ENCODE assay signal across 8 cellular contexts in genomic region chr2:239252433-239253200, GRCh38.
A peak's percentile ranks its signal among the peaks of the same experiment; 100 is the strongest.
DNase-seq lines count a peak whose midpoint lies in the region; ATAC-seq and TF ChIP-seq lines count a peak whose summit lies in the region.

No MANE protein-coding gene starts in this region.

- H3K4me3 ChIP-seq in DOHH2 (ENCODE audit: low read length) (no peak overlapping the region), esophagus squamous epithelium (peak overlapping the region in 1 of 4 donors; percentile 33), osteoblast (ENCODE audit: insufficient read depth, low read length) (peak overlapping the region; percentile 17)

- H3K4me1 ChIP-seq in DOHH2 (ENCODE audit: control insufficient read depth, low read length), result peaks cover 37% of the 10 kb centered on the region
- H3K4me1 ChIP-seq in esophagus squamous epithelium, result peaks cover 19 to 77% (median 21%) of the 10 kb centered on the region in 3 donors
- peaks cover 5% of the 10 kb centered on the region for H3K4me1 ChIP-seq in osteoblast (ENCODE audit: insufficient read depth, low read length)

- H3K9me2 ChIP-seq in DOHH2 (replicated peaks; ENCODE audit: control insufficient read depth, low read length), result no peaks in the 10 kb centered on the region

- peak overlapping the region; percentile 36 for H3K4me2 ChIP-seq in DOHH2 (ENCODE audit: low read length)
- peak overlapping the region; percentile 41 for H3K4me2 ChIP-seq in osteoblast (ENCODE audit: insufficient read depth, low read length)

- ATAC-seq in HG03520 (IDR thresholded peaks at IDR 0.05; ENCODE audit: unreplicated experiment), result no peak

- H3K27ac ChIP-seq in DOHH2 (ENCODE audit: low read depth, low read length) (no peak overlapping the region), esophagus squamous epithelium (peak overlapping the region in 3 of 4 donors; percentile 38 to 61 (median 47)), osteoblast (ENCODE audit: low read depth, low read length) (no peak overlapping the region)

- no peaks in the 10 kb centered on the region for H3K9me3 ChIP-seq in DOHH2 (ENCODE audit: control insufficient read depth, insufficient read depth, low read length)
- no peaks in the 10 kb centered on the region for H3K9me3 ChIP-seq in esophagus squamous epithelium
- H3K9me3 ChIP-seq in osteoblast (ENCODE audit: low read depth, low read length), result no peaks in the 10 kb centered on the region

- DNase-seq in Kasumi-1 (lab: John Stamatoyannopoulos, UW) (peak; percentile 37 to 46), esophagus squamous epithelium (lab: John Stamatoyannopoulos, UW) (no peak), osteoblast (ENCODE audit: insufficient read length, low spot score, missing footprints) (peak; percentile 48), dedifferentiated amniotic fluid mesenchymal stem cell (ENCODE audit: extremely low spot score) (no peak), LoVo (ENCODE audit: low spot score) (no peak)
- DNase-seq in stimulated activated CD8-positive, alpha-beta memory T cell treated with anti-CD3 and anti-CD28 coated beads, Interleukin-4, amount 100 ng/mL, for 48 hours, result no peak

- intact Hi-C loops in esophagus squamous epithelium (cut with DNase I), result no loop called here

- H3K79me2 ChIP-seq in DOHH2 (ENCODE audit: control insufficient read depth, low read length) (no peaks in the 10 kb centered on the region), osteoblast (ENCODE audit: insufficient read depth, low read length) (peaks cover 14% of the 10 kb centered on the region)

- 67 to 72% methylated on average over 25 of the region's 25 CpGs for WGBS in esophagus squamous epithelium, 2 donors

- TF ChIP-seq CTCF in DOHH2 (IDR thresholded peaks at IDR 0.05; ENCODE audit: low read depth, low read length, poor library complexity, severe bottlenecking) (no peak), esophagus squamous epithelium (IDR thresholded peaks at IDR 0.05) (no peak), osteoblast (IDR thresholded peaks at IDR 0.05; ENCODE audit: extremely low read depth, low read depth, low read length) (no peak)

- H3K27me3 ChIP-seq in DOHH2 (ENCODE audit: control insufficient read depth, low read length), result peaks cover 55% of the 10 kb centered on the region
- H3K27me3 ChIP-seq in esophagus squamous epithelium, result no peaks in the 10 kb centered on the region
- H3K27me3 ChIP-seq in osteoblast (ENCODE audit: insufficient read depth, low read length), result no peaks in the 10 kb centered on the region

- TF ChIP-seq POLR2A in esophagus squamous epithelium (IDR thresholded peaks at IDR 0.05), result no peak

- H2AFZ ChIP-seq in osteoblast (ENCODE audit: low read length), result no peak overlapping the region

- peaks cover 6% of the 10 kb centered on the region for H3F3A ChIP-seq in DOHH2 (ENCODE audit: control insufficient read depth, insufficient read depth)

- H4K20me1 ChIP-seq in DOHH2 (ENCODE audit: control insufficient read depth, insufficient read depth, low read depth, low read length), result peaks cover 35% of the 10 kb centered on the region
- peaks cover 4% of the 10 kb centered on the region for H4K20me1 ChIP-seq in osteoblast (ENCODE audit: insufficient read depth, low read length)

- H3K36me3 ChIP-seq in DOHH2 (ENCODE audit: control insufficient read depth, low read length), result no peaks in the 10 kb centered on the region
- no peaks in the 10 kb centered on the region for H3K36me3 ChIP-seq in esophagus squamous epithelium
- no peaks in the 10 kb centered on the region for H3K36me3 ChIP-seq in osteoblast (ENCODE audit: insufficient read depth, low read length)

Comparison
In these comparisons a context has a peak if more than half of its experiments do, and no peak if none do; other contexts are left out.
1. H3K27ac ChIP-seq: peak in esophagus squamous epithelium (3 of 4); none in DOHH2 (single experiment) and osteoblast (single experiment).
2. DNase-seq: peak in Kasumi-1 (2 of 2) and osteoblast (single experiment); none in esophagus squamous epithelium (single experiment), dedifferentiated amniotic fluid mesenchymal stem cell (single experiment), LoVo (single experiment) and stimulated activated CD8-positive, alpha-beta memory T cell treated with anti-CD3 and anti-CD28 coated beads, Interleukin-4, amount 100 ng/mL, for 48 hours (single experiment).